Comparison of ENCODE assay signal across 1 cellular context in genomic region chr7:106504620-106505019, GRCh38.
TF ChIP-seq lines count a peak whose summit lies in the region.

No MANE protein-coding gene starts in this region.

TF ChIP-seq in K562, 482 proteins besides CTCF, POLR2A, EP300 and RAD21 (continued from another document):
- TF ChIP-seq MGA (IDR thresholded peaks at IDR 0.05) = peak; percentile 68
- no peak for TF ChIP-seq IRF1 (CRISPR knock-in tag; IDR thresholded peaks at IDR 0.05; ENCODE audit: borderline replicate concordance)
- TF ChIP-seq TAL1 (IDR thresholded peaks at IDR 0.05) = peak; percentile 37; the same call in 1 of the 2 replicates
- no peak for TF ChIP-seq MBD2 (IDR thresholded peaks at IDR 0.05; ENCODE audit: borderline replicate concordance, low read depth)
- TF ChIP-seq ZNF197 (CRISPR knock-in tag; IDR thresholded peaks at IDR 0.05; ENCODE audit: low read depth) = no peak
- peak; percentile 36; the same call in 1 of the 2 replicates for TF ChIP-seq TCF3 (CRISPR knock-in tag; IDR thresholded peaks at IDR 0.05)
- peak; percentile 38 for TF ChIP-seq PRDM10 (IDR thresholded peaks at IDR 0.05; ENCODE audit: partially characterized antibody)
- TF ChIP-seq POLR3G (IDR thresholded peaks at IDR 0.05; ENCODE audit: extremely low read depth, insufficient read length, insufficient replicate concordance) = no peak
- TF ChIP-seq ZBTB33 (CRISPR knock-in tag; IDR thresholded peaks at IDR 0.05) = no peak
- TF ChIP-seq ATF1 (CRISPR knock-in tag; IDR thresholded peaks at IDR 0.05) = no peak
- TF ChIP-seq ATF1 (tag; IDR thresholded peaks at IDR 0.05) = no peak
- no peak for TF ChIP-seq FOXA3 (CRISPR knock-in tag; conservative IDR thresholded peaks at IDR 0.05 in 1 of 2, IDR thresholded peaks at IDR 0.05 in 1 of 2)
- TF ChIP-seq RBM22 (IDR thresholded peaks at IDR 0.05; ENCODE audit: low read depth, low read length, poor library complexity, severe bottlenecking) = no peak
TF ChIP-seq in K562: peak in this region for 28.
